23 cellular contexts compared by ENCODE assay signal in genomic region chr9:20397348-20397747, GRCh38.
DNase-seq lines count a peak whose midpoint lies in the region; ATAC-seq and TF ChIP-seq lines count a peak whose summit lies in the region.
"Had no signal": no experiment of that assay in that cellular context is flagged by ENCODE, and none has a peak within 500 bp of the region (broad histone marks: within the 10 kb centered on the region; RNA-seq: fewer than 3 reads in every experiment).

No MANE protein-coding gene starts in this region.

- no peaks in the 10 kb centered on the region for H3K9me3 ChIP-seq in naive thymus-derived CD4-positive, alpha-beta T cell (ENCODE audit: control insufficient read depth in 2 of 3, low read length in 3 of 3)
- H3K9me3 ChIP-seq in lower lobe of right lung: no peaks in the 10 kb centered on the region
- H3K9me3 ChIP-seq: breast epithelium, Caco-2, upper lobe of right lung had no signal

- CTCF ChIA-PET in naive thymus-derived CD4-positive, alpha-beta T cell (lab: Charles Lee): interaction anchor here (1.9 to 4.8 kb wide), 2 partner anchors 10 to 39 kb away, joined by 8 to 22 read pairs; no protein-coding TSS in a partner anchor

- H3K27me3 Mint-ChIP-seq in activated T-cell treated with anti-CD3 and anti-CD28 coated beads, Interleukin-2, amount 50 U/mL, for 24 hours: no peaks in the 10 kb centered on the region
- no peaks in the 10 kb centered on the region for H3K27me3 Mint-ChIP-seq in activated T-cell treated with anti-CD3 and anti-CD28 coated beads, Interleukin-2, amount 50 U/mL, for 4 hours (ENCODE audit: low read depth)
- H3K27me3 Mint-ChIP-seq in naive thymus-derived CD4-positive, alpha-beta T cell: no peaks in the 10 kb centered on the region
- H3K27me3 Mint-ChIP-seq: progenitor cell of endocrine pancreas had no signal

- no peaks in the 10 kb centered on the region for H3K9me3 Mint-ChIP-seq in activated T-cell treated with anti-CD3 and anti-CD28 coated beads, Interleukin-2, amount 50 U/mL, for 24 hours
- no peaks in the 10 kb centered on the region for H3K9me3 Mint-ChIP-seq in activated T-cell treated with anti-CD3 and anti-CD28 coated beads, Interleukin-2, amount 50 U/mL, for 4 hours
- H3K9me3 Mint-ChIP-seq in naive thymus-derived CD4-positive, alpha-beta T cell: peaks cover 0 to 10% (median 0%) of the 10 kb centered on the region in 11 donors
- H3K9me3 Mint-ChIP-seq: nephron had no signal

- no peaks in the 10 kb centered on the region for H3K36me3 ChIP-seq in naive thymus-derived CD4-positive, alpha-beta T cell (ENCODE audit: control insufficient read depth in 2 of 3, insufficient read depth in 3 of 3, low read length in 3 of 3)
- no peaks in the 10 kb centered on the region for H3K36me3 ChIP-seq in lower lobe of right lung
- H3K36me3 ChIP-seq: breast epithelium, upper lobe of right lung had no signal

- H3K27ac ChIP-seq in naive thymus-derived CD4-positive, alpha-beta T cell (ENCODE audit: low read depth, low read length): no peak overlapping the region
- no peak overlapping the region for H3K27ac ChIP-seq in lower lobe of right lung
- H3K27ac ChIP-seq: 22Rv1, breast epithelium, RWPE1, upper lobe of right lung had no signal

- H3K36me3 Mint-ChIP-seq in activated T-cell treated with anti-CD3 and anti-CD28 coated beads, Interleukin-2, amount 50 U/mL, for 24 hours (ENCODE audit: low read depth): peaks cover 21% of the 10 kb centered on the region
- peaks cover 24% of the 10 kb centered on the region for H3K36me3 Mint-ChIP-seq in activated T-cell treated with anti-CD3 and anti-CD28 coated beads, Interleukin-2, amount 50 U/mL, for 4 hours (ENCODE audit: insufficient read depth)
- H3K36me3 Mint-ChIP-seq in naive thymus-derived CD4-positive, alpha-beta T cell: peaks cover 5 to 42% (median 36%) of the 10 kb centered on the region in 5 donors

- peak overlapping the region; percentile 36 for H3K27ac Mint-ChIP-seq in activated T-cell treated with anti-CD3 and anti-CD28 coated beads, Interleukin-2, amount 50 U/mL, for 24 hours
- peak overlapping the region in 5 of 9 donors; percentile 48 to 92 (median 68) for H3K27ac Mint-ChIP-seq in naive thymus-derived CD4-positive, alpha-beta T cell
- H3K27ac Mint-ChIP-seq: nephron, progenitor cell of endocrine pancreas had no signal

- peaks cover 0 to 56% of the 10 kb centered on the region in 2 donors for H3K4me1 ChIP-seq in naive thymus-derived CD4-positive, alpha-beta T cell (ENCODE audit: control insufficient read depth in 2 of 2, insufficient read depth in 2 of 2, low read length in 2 of 2)
- no peaks in the 10 kb centered on the region for H3K4me1 ChIP-seq in lower lobe of right lung
- H3K4me1 ChIP-seq: breast epithelium, upper lobe of right lung had no signal

- DNase-seq in activated T-cell treated with anti-CD3 and anti-CD28 coated beads, Interleukin-2, amount 50 U/mL, for 24 hours: no peak
- no peak for DNase-seq in activated T-cell treated with anti-CD3 and anti-CD28 coated beads, Interleukin-2, amount 50 U/mL, for 4 hours
- DNase-seq in naive thymus-derived CD4-positive, alpha-beta T cell: no peak
- no peak for DNase-seq in lower lobe of right lung
- DNase-seq in stimulated activated CD4-positive, alpha-beta T cell treated with anti-CD3 and anti-CD28 coated beads, Interleukin-15, amount 100 ng/mL, for 24 hours: no peak
- DNase-seq: Caco-2; cortex of kidney; NCI-H2081; NCI-H510A treated with DMSO at 0.1 percent for 48 hours; stimulated activated CD4-positive, alpha-beta T cell treated with anti-CD3 and anti-CD28 coated beads, Interleukin-2, amount 100 ng/mL, for 24 hours; stimulated activated naive CD8-positive, alpha-beta T cell treated with anti-CD3 and anti-CD28 coated beads, Interleukin-15, Interleukin-2, amounts not matched to agents 100 U/mL and 50 U/mL, for 24 hours; T-helper 9 cell; upper lobe of right lung had no signal

- no peak overlapping the region for H3K4me3 ChIP-seq in naive thymus-derived CD4-positive, alpha-beta T cell (ENCODE audit: low read length)
- H3K4me3 ChIP-seq in lower lobe of right lung: no peak overlapping the region
- H3K4me3 ChIP-seq: breast epithelium, lung, upper lobe of right lung had no signal

- no peak for ATAC-seq in activated T-cell treated with anti-CD3 and anti-CD28 coated beads, Interleukin-2, amount 50 U/mL, for 4 hours
- ATAC-seq in GM21526 (IDR thresholded peaks at IDR 0.05; ENCODE audit: low FRiP score, unreplicated experiment): peak; percentile 68
- peak; percentile 59 for ATAC-seq in HG03565 (IDR thresholded peaks at IDR 0.05; ENCODE audit: unreplicated experiment)
- no peak for ATAC-seq in naive thymus-derived CD4-positive, alpha-beta T cell
- ATAC-seq in HG02840 (IDR thresholded peaks at IDR 0.05; ENCODE audit: low FRiP score, unreplicated experiment): no peak
- ATAC-seq in lower lobe of right lung: no peak
- ATAC-seq: SK-N-SH treated with all-trans-retinoic acid at 6 μM for 48 hours; stimulated activated naive CD8-positive, alpha-beta T cell treated with anti-CD3 and anti-CD28 coated beads, Interleukin-15, Interleukin-2, amounts not matched to agents 100 U/mL and 50 U/mL, for 24 hours; upper lobe of right lung had no signal

- TF ChIP-seq CTCF in lower lobe of right lung (IDR thresholded peaks at IDR 0.05): no peak

- H3K27me3 ChIP-seq in naive thymus-derived CD4-positive, alpha-beta T cell (ENCODE audit: control insufficient read depth in 2 of 2, insufficient read depth in 2 of 2, low read length in 2 of 2): no peaks in the 10 kb centered on the region
- no peaks in the 10 kb centered on the region for H3K27me3 ChIP-seq in lower lobe of right lung (ENCODE audit: low read depth)
- H3K27me3 ChIP-seq: breast epithelium, upper lobe of right lung had no signal

- peaks cover 68% of the 10 kb centered on the region for H3K4me1 Mint-ChIP-seq in activated T-cell treated with anti-CD3 and anti-CD28 coated beads, Interleukin-2, amount 50 U/mL, for 24 hours (ENCODE audit: low read depth)
- H3K4me1 Mint-ChIP-seq in activated T-cell treated with anti-CD3 and anti-CD28 coated beads, Interleukin-2, amount 50 U/mL, for 4 hours (ENCODE audit: low read depth): peaks cover 57% of the 10 kb centered on the region
- peaks cover 41 to 88% (median 77%) of the 10 kb centered on the region in 7 donors for H3K4me1 Mint-ChIP-seq in naive thymus-derived CD4-positive, alpha-beta T cell

- intact Hi-C loops in naive thymus-derived CD4-positive, alpha-beta T cell (cut with micrococcal nuclease): loop anchor here in 1 of 2 donors (2.0 to 5.0 kb wide), 2 partner anchors 41 to 125 kb away; no protein-coding TSS in a partner anchor
- intact Hi-C loops in lower lobe of right lung (cut with DNase I): no loop called here

- no peak overlapping the region for H3K4me3 Mint-ChIP-seq in activated T-cell treated with anti-CD3 and anti-CD28 coated beads, Interleukin-2, amount 50 U/mL, for 24 hours
- H3K4me3 Mint-ChIP-seq in activated T-cell treated with anti-CD3 and anti-CD28 coated beads, Interleukin-2, amount 50 U/mL, for 4 hours: no peak overlapping the region
- peak overlapping the region in 4 of 10 donors; percentile 33 to 72 (median 56) for H3K4me3 Mint-ChIP-seq in naive thymus-derived CD4-positive, alpha-beta T cell
- H3K4me3 Mint-ChIP-seq: nephron had no signal

- POLR2A ChIA-PET in naive thymus-derived CD4-positive, alpha-beta T cell (lab: Charles Lee): interaction anchor here (0.8 to 3.0 kb wide), 4 partner anchors 13 to 42 kb away, joined by 3 to 9 read pairs (median 4); no protein-coding TSS in a partner anchor

Comparison
In these comparisons a context has a peak if more than half of its experiments do, and no peak if none do; other contexts are left out.
1. ATAC-seq: peak in GM21526 (single experiment) and HG03565 (single experiment); none in activated T-cell treated with anti-CD3 and anti-CD28 coated beads, Interleukin-2, amount 50 U/mL, for 4 hours (0 of 2), naive thymus-derived CD4-positive, alpha-beta T cell (single experiment), HG02840 (single experiment) and lower lobe of right lung (0 of 2).